8 cellular contexts compared by ENCODE assay signal in genomic region chr1:42941640-42942330, GRCh38. TPM values are rescaled to one million over a fixed set of nuclear protein-coding genes. Genes with fewer than 3 reads are reported as not detected.
DNase-seq lines count a peak whose midpoint lies in the region; ATAC-seq and TF ChIP-seq lines count a peak whose summit lies in the region.

No MANE protein-coding gene starts in this region.

- H3K4me2 ChIP-seq in fibroblast of lung (ENCODE audit: extremely low read depth, insufficient read depth, low read length) (no peak overlapping the region), neuronal stem cell (ENCODE audit: insufficient read depth, low read length, poor library complexity, severe bottlenecking) (no peak overlapping the region)

- no peak overlapping the region for H3K4me3 Mint-ChIP-seq in WTC11

- H3K9ac ChIP-seq in HUES48 (ENCODE audit: low read depth, low read length): no peak overlapping the region
- H3K9ac ChIP-seq in fibroblast of lung (ENCODE audit: insufficient read depth, low read length): no peak overlapping the region
- no peak overlapping the region for H3K9ac ChIP-seq in neuronal stem cell (ENCODE audit: low read depth, low read length, poor library complexity)

- POLR2A ChIA-PET in AG04450 (lab: Yijun Ruan, JAX) (interaction anchor here (0.6 to 1.3 kb wide), 5 partner anchors 7 to 259 kb away, joined by 3 to 5 read pairs (median 4); no protein-coding TSS in a partner anchor), WTC11 (lab: Charles Lee) (interaction anchor here (1.0 kb wide), 1 partner anchor 66 kb away, joined by 4 read pairs; no protein-coding TSS in a partner anchor)

- no peak overlapping the region for H4K91ac ChIP-seq in neuronal stem cell (ENCODE audit: low read depth, low read length, poor library complexity)

- no peak overlapping the region for H4K8ac ChIP-seq in neuronal stem cell (ENCODE audit: low read depth, low read length)

- H3K79me2 ChIP-seq in fibroblast of lung (ENCODE audit: control insufficient read depth, insufficient read depth, low read length): peaks cover 12% of the 10 kb centered on the region

- H3K4ac ChIP-seq in neuronal stem cell (ENCODE audit: low read length): no peak overlapping the region

- H3K23ac ChIP-seq in neuronal stem cell (ENCODE audit: low read depth, low read length, poor library complexity): no peak overlapping the region

- H3K36me3 ChIP-seq in HUES48 (ENCODE audit: control insufficient read depth, insufficient read depth, low read length): peaks cover 92% of the 10 kb centered on the region
- peaks cover 4% of the 10 kb centered on the region for H3K36me3 ChIP-seq in fibroblast of lung (ENCODE audit: control insufficient read depth, insufficient read depth, low read length)
- H3K36me3 ChIP-seq in neuronal stem cell (replicated peaks in 1 of 2; ENCODE audit: control insufficient read depth in 2 of 2, insufficient read depth in 2 of 2, low read length in 2 of 2): peaks cover 82 to 100% of the 10 kb centered on the region in 2 donors

- no peak for DNase-seq in AG04450 (ENCODE audit: low read depth, low spot score)
- no peak for DNase-seq in WTC11 (ENCODE audit: low spot score)
- DNase-seq in fibroblast of lung (ENCODE audit: low read depth in 2 of 2): peak; percentile 71 to 95
- no peak for DNase-seq in neuronal stem cell (ENCODE audit: low spot score)
- DNase-seq in SKM-1 treated with dmso at 0.1 percent for 144 hours (lab: John Stamatoyannopoulos, UW; ENCODE audit: unreplicated experiment): no peak
- DNase-seq in COR-L47 (lab: John Stamatoyannopoulos, UW): no peak
- no peak for DNase-seq in cerebellar nuclear complex (lab: John Stamatoyannopoulos, UW)

- peak overlapping the region; percentile 91 for H3K27ac Mint-ChIP-seq in WTC11

- H3K27ac ChIP-seq in AG04450 (ENCODE audit: low read depth, low read length) (peak overlapping the region; percentile 95), HUES48 (ENCODE audit: low read depth, low read length) (peak overlapping the region; percentile 42), fibroblast of lung (ENCODE audit: insufficient read depth, low read length) (peak overlapping the region; percentile 69), neuronal stem cell (replicated peaks; ENCODE audit: low read length) (peak overlapping the region; percentile 9)

- no peaks in the 10 kb centered on the region for H3K9me3 Mint-ChIP-seq in WTC11

- no peak overlapping the region for H2BK12ac ChIP-seq in neuronal stem cell (ENCODE audit: low read length)

- H2BK15ac ChIP-seq in neuronal stem cell (ENCODE audit: low read length): no peak overlapping the region

- H3K4me3 ChIP-seq in AG04450 (ENCODE audit: low read depth, low read length) (no peak overlapping the region), HUES48 (ENCODE audit: low read depth, low read length) (no peak overlapping the region), fibroblast of lung (replicated peaks in 1 of 4; ENCODE audit: control extremely low read depth in 1 of 4, insufficient read depth in 1 of 4, low read depth in 3 of 4, low read length in 4 of 4) (no peak overlapping the region), neuronal stem cell (ENCODE audit: low read length in 2 of 2) (no peak overlapping the region)

- H3K79me1 ChIP-seq in neuronal stem cell (ENCODE audit: low read depth, low read length): peaks cover 12% of the 10 kb centered on the region

- no CpG with 5 or more reads among the region's 9 CpGs for WGBS in neuronal stem cell (ENCODE audit: extremely low coverage in 2 of 2, insufficient read length in 2 of 2, insufficient replicate concordance in 1 of 2), 2 donors

- H2AFZ ChIP-seq in fibroblast of lung (ENCODE audit: low read length) (no peak overlapping the region), neuronal stem cell (ENCODE audit: low read length) (no peak overlapping the region)

- ATAC-seq in WTC11: no peak

- H3K4me1 Mint-ChIP-seq in WTC11: peaks cover 91% of the 10 kb centered on the region

- H2BK5ac ChIP-seq in neuronal stem cell (ENCODE audit: low read length): peak overlapping the region; percentile 56

- H3K4me1 ChIP-seq in HUES48 (ENCODE audit: control insufficient read depth, insufficient read depth, low read length): peaks cover 23% of the 10 kb centered on the region; the same call in 1 of the 2 replicates
- H3K4me1 ChIP-seq in fibroblast of lung (ENCODE audit: control insufficient read depth, extremely low read depth, insufficient read depth, low read length): peaks cover 20% of the 10 kb centered on the region
- peaks cover 19 to 56% of the 10 kb centered on the region in 2 donors for H3K4me1 ChIP-seq in neuronal stem cell (ENCODE audit: control insufficient read depth in 2 of 2, insufficient read depth in 1 of 2, low read depth in 1 of 2, low read length in 2 of 2)

- no peak overlapping the region for H2BK120ac ChIP-seq in neuronal stem cell (ENCODE audit: low read depth, low read length)

- no peaks in the 10 kb centered on the region for H4K20me1 ChIP-seq in fibroblast of lung (ENCODE audit: control insufficient read depth, extremely low read depth, insufficient read depth, low read length)

- no peak overlapping the region for H3K18ac ChIP-seq in neuronal stem cell (ENCODE audit: low read length)

- no peak for TF ChIP-seq CTCF in AG04450 (IDR thresholded peaks at IDR 0.05; ENCODE audit: low read depth, low read length)
- TF ChIP-seq CTCF in WTC11 (IDR thresholded peaks at IDR 0.05): no peak
- no peak for TF ChIP-seq CTCF in fibroblast of lung (conservative IDR thresholded peaks at IDR 0.05 in 1 of 2, IDR thresholded peaks at IDR 0.05 in 1 of 2; ENCODE audit: low read depth in 1 of 2, low read length in 2 of 2)

- H3K14ac ChIP-seq in neuronal stem cell (ENCODE audit: low read length): no peak overlapping the region

- H3K27me3 ChIP-seq in AG04450 (ENCODE audit: control insufficient read depth, insufficient read depth, low read length) (no peaks in the 10 kb centered on the region), HUES48 (ENCODE audit: control insufficient read depth, insufficient read depth, low read length) (no peaks in the 10 kb centered on the region), fibroblast of lung (ENCODE audit: control insufficient read depth, insufficient read depth, low read length) (no peaks in the 10 kb centered on the region), neuronal stem cell (ENCODE audit: control insufficient read depth in 3 of 3, insufficient read depth in 3 of 3, low read depth in 1 of 3, low read length in 3 of 3) (no peaks in the 10 kb centered on the region)

- peaks cover 89% of the 10 kb centered on the region for H3K36me3 Mint-ChIP-seq in WTC11

- no peaks in the 10 kb centered on the region for H3K27me3 Mint-ChIP-seq in WTC11 (ENCODE audit: low read depth)

- H2AK5ac ChIP-seq in neuronal stem cell (ENCODE audit: low read depth, low read length): no peak overlapping the region

- CTCF ChIA-PET in AG04450 (lab: Charles Lee) (interaction anchor here (0.9 to 2.0 kb wide), 2 partner anchors 9 to 132 kb away, joined by 3 to 8 read pairs; no protein-coding TSS in a partner anchor), WTC11 (lab: Charles Lee) (interaction anchor here (0.7 to 1.8 kb wide), 3 partner anchors 11 to 132 kb away, joined by 3 to 10 read pairs (median 5); no protein-coding TSS in a partner anchor)

- no peaks in the 10 kb centered on the region for H3K9me3 ChIP-seq in AG04450 (ENCODE audit: control insufficient read depth, insufficient read depth, low read length)
- no peaks in the 10 kb centered on the region for H3K9me3 ChIP-seq in HUES48 (ENCODE audit: control insufficient read depth, insufficient read depth, low read length)
- H3K9me3 ChIP-seq in fibroblast of lung (ENCODE audit: control insufficient read depth, insufficient read depth, low read depth, low read length): no peaks in the 10 kb centered on the region
- peaks cover 0 to 2% of the 10 kb centered on the region in 2 donors for H3K9me3 ChIP-seq in neuronal stem cell (replicated peaks in 1 of 2; ENCODE audit: control insufficient read depth in 2 of 2, insufficient read depth in 1 of 2, low read depth in 1 of 2, low read length in 2 of 2)

TF ChIP-seq in WTC11, 78 proteins besides CTCF, POLR2A, EP300 and RAD21 (continues in another document):
- TF ChIP-seq CBFB (CRISPR knock-in tag; IDR thresholded peaks at IDR 0.05; ENCODE audit: low read depth) (no peak), JAZF1 (CRISPR knock-in tag; IDR thresholded peaks at IDR 0.05) (no peak), ZBTB21 (CRISPR knock-in tag; IDR thresholded peaks at IDR 0.05; ENCODE audit: borderline replicate concordance) (no peak), ELF4 (CRISPR knock-in tag; IDR thresholded peaks at IDR 0.05; ENCODE audit: low read depth) (no peak), JUN (CRISPR knock-in tag; IDR thresholded peaks at IDR 0.05) (no peak), HMGA2 (CRISPR knock-in tag; IDR thresholded peaks at IDR 0.05) (no peak), ZNF671 (CRISPR knock-in tag; IDR thresholded peaks at IDR 0.05) (no peak), ATF6 (CRISPR knock-in tag; IDR thresholded peaks at IDR 0.05) (no peak), ZNF263 (CRISPR knock-in tag; IDR thresholded peaks at IDR 0.05; ENCODE audit: low read depth) (no peak), SP1 (CRISPR knock-in tag; conservative IDR thresholded peaks at IDR 0.05) (no peak)

RNA-seq across cellular contexts. Expression of gene SLC2A1, which starts 16.9 kb away (rescaled TPM):
- polyA plus RNA-seq in AG04450 (2011; rRNA removed): 114 and 140 TPM in 2 replicates
- 125 and 154 TPM in 2 replicates for polyA minus RNA-seq in AG04450 (2011; rRNA and poly(A)+ RNA removed)
- total RNA-seq in WTC11 (2021): 215 to 415 TPM (median 396 TPM) in 3 replicates
- 17.2 and 56.5 TPM in 2 replicates for total RNA-seq in fibroblast of lung
- polyA plus RNA-seq in fibroblast of lung: 29.5 and 29.9 TPM in 2 replicates
- 46.1 and 46.9 TPM in 2 replicates for polyA plus RNA-seq in fibroblast of lung (2012)
- polyA minus RNA-seq in fibroblast of lung (ENCODE audit: low replicate concordance): 66.6 and 84.1 TPM in 2 replicates
- 350 TPM for polyA plus RNA-seq in neuronal stem cell (2013, experiment 1 of 2)
- polyA plus RNA-seq in neuronal stem cell (2013, experiment 2 of 2): 351 TPM

Comparison
In these comparisons a context has a peak if more than half of its experiments do, and no peak if none do; other contexts are left out.
1. DNase-seq: peak in fibroblast of lung (2 of 2); none in AG04450 (single experiment), WTC11 (single experiment), neuronal stem cell (single experiment), SKM-1 treated with dmso at 0.1 percent for 144 hours (single experiment), COR-L47 (single experiment) and cerebellar nuclear complex (0 of 2).
2. H3K27ac ChIP-seq: peak in every context shown above with its lines; median percentile 95 in AG04450; 69 in fibroblast of lung; 42 in HUES48; 9 in neuronal stem cell.